Comparison of ENCODE assay signal across 10 cellular contexts in genomic region chr7:4792537-4793126, GRCh38. TPM values are rescaled to one million over a fixed set of nuclear protein-coding genes. Genes with fewer than 3 reads are reported as not detected.
DNase-seq lines count a peak whose midpoint lies in the region; ATAC-seq and TF ChIP-seq lines count a peak whose summit lies in the region.
"Had no signal": no experiment of that assay in that cellular context is flagged by ENCODE, and none has a peak within 500 bp of the region (broad histone marks: within the 10 kb centered on the region; RNA-seq: fewer than 3 reads in every experiment).

No MANE protein-coding gene starts in this region.

- TF ChIP-seq CTCF in endothelial cell (IDR thresholded peaks at IDR 0.05; ENCODE audit: unreplicated experiment) = no peak

- ATAC-seq in naive B cell (ENCODE audit: low read depth in 2 of 2) (peak in 1 of 2 donors; percentile 47), aorta (ENCODE audit: low FRiP score) (peak; percentile 49)

- H3K9me3 Mint-ChIP-seq in endothelial cell (ENCODE audit: unreplicated experiment) = no peaks in the 10 kb centered on the region
- H3K9me3 Mint-ChIP-seq in naive B cell = no peaks in the 10 kb centered on the region

- DNase-seq in stimulated activated CD4-positive, alpha-beta T cell treated with anti-CD3 and anti-CD28 coated beads, Interleukin-15, amount 100 ng/mL, for 24 hours = peak; percentile 40
- DNase-seq in stimulated activated CD4-positive, alpha-beta T cell treated with anti-CD3 and anti-CD28 coated beads, Interleukin-2, amount 100 ng/mL, for 24 hours = no peak
- DNase-seq in endothelial cell (ENCODE audit: low spot score) = peak; percentile 70
- no peak for DNase-seq in naive B cell
- DNase-seq in aorta = peak in 1 of 2 donors; percentile 78
- DNase-seq in MV-4-11 (lab: John Stamatoyannopoulos, UW) = no peak
- DNase-seq in effector CD8-positive, alpha-beta T cell (lab: John Stamatoyannopoulos, UW) = no peak
- DNase-seq in putamen (ENCODE audit: low spot score) = no peak
- DNase-seq: NCI-H2029 had no signal

- no peaks in the 10 kb centered on the region for H3K4me1 ChIP-seq in aorta (ENCODE audit: control insufficient read depth in 1 of 2, insufficient read depth in 2 of 2, low read length in 2 of 2)
- H3K4me1 ChIP-seq: HAP-1 had no signal

- no peaks in the 10 kb centered on the region for H3K9me3 ChIP-seq in aorta (ENCODE audit: control insufficient read depth, low read length)
- H3K9me3 ChIP-seq: HAP-1 had no signal

- peaks cover 6% of the 10 kb centered on the region for H3K4me1 Mint-ChIP-seq in endothelial cell (ENCODE audit: unreplicated experiment)
- peaks cover 6 to 11% (median 9%) of the 10 kb centered on the region in 3 donors for H3K4me1 Mint-ChIP-seq in naive B cell

- 70 to 71% methylated on average over 37 to 47 of the region's 47 CpGs for WGBS in aorta, 2 donors

- intact Hi-C loops in aorta (cut with DNase I) = no loop called here

- H3K27ac Mint-ChIP-seq in endothelial cell (ENCODE audit: unreplicated experiment) = no peak overlapping the region
- no peak overlapping the region for H3K27ac Mint-ChIP-seq in naive B cell

- H3K4me3 Mint-ChIP-seq in endothelial cell (ENCODE audit: unreplicated experiment) (no peak overlapping the region), naive B cell (peak overlapping the region in 7 of 8 donors; percentile 22 to 75 (median 53))

- H3K36me3 ChIP-seq in aorta (ENCODE audit: control insufficient read depth in 1 of 2, insufficient read depth in 2 of 2, low read length in 1 of 2) = peaks cover 0 to 12% of the 10 kb centered on the region in 2 donors

- H3K27me3 Mint-ChIP-seq in endothelial cell (ENCODE audit: unreplicated experiment) (peaks cover 6% of the 10 kb centered on the region), naive B cell (no peaks in the 10 kb centered on the region)

- no peak overlapping the region for H3K4me3 ChIP-seq in aorta (ENCODE audit: low read length in 2 of 2)
- H3K4me3 ChIP-seq: HAP-1 had no signal

- H3K27ac ChIP-seq in aorta (ENCODE audit: low read depth in 1 of 2, low read length in 2 of 2) = no peak overlapping the region

- H3K27me3 ChIP-seq in aorta (ENCODE audit: control insufficient read depth in 1 of 2, insufficient read depth in 2 of 2, low read length in 1 of 2) = no peaks in the 10 kb centered on the region

- H3K36me3 Mint-ChIP-seq in endothelial cell (ENCODE audit: low read depth, unreplicated experiment) = peaks cover 15% of the 10 kb centered on the region
- H3K36me3 Mint-ChIP-seq in naive B cell = no peaks in the 10 kb centered on the region

RNA-seq across cellular contexts. Expression of gene AP5Z1, which starts 17.2 kb away (rescaled TPM):
- 88.6 TPM for total RNA-seq in endothelial cell (ENCODE audit: unreplicated experiment)
- 10 to 100 TPM; 27.8 to 52.3 (median 37.3) TPM for polyA plus RNA-seq in naive B cell (ENCODE audit: low read depth in 6 of 6)
- total RNA-seq in aorta = 10 to 100 TPM; 30.7 to 45.3 TPM
- polyA plus RNA-seq in aorta = 10 to 100 TPM; 12.5 to 99.9 TPM

Comparison
In these comparisons a context has a peak if more than half of its experiments do, and no peak if none do; other contexts are left out.
1. DNase-seq: peak in stimulated activated CD4-positive, alpha-beta T cell treated with anti-CD3 and anti-CD28 coated beads, Interleukin-15, amount 100 ng/mL, for 24 hours (single experiment) and endothelial cell (single experiment); none in stimulated activated CD4-positive, alpha-beta T cell treated with anti-CD3 and anti-CD28 coated beads, Interleukin-2, amount 100 ng/mL, for 24 hours (0 of 2), naive B cell (single experiment), MV-4-11 (single experiment), effector CD8-positive, alpha-beta T cell (single experiment) and putamen (single experiment).